ENCODE assay signal across 16 cellular contexts in the genomic region with DNA sequence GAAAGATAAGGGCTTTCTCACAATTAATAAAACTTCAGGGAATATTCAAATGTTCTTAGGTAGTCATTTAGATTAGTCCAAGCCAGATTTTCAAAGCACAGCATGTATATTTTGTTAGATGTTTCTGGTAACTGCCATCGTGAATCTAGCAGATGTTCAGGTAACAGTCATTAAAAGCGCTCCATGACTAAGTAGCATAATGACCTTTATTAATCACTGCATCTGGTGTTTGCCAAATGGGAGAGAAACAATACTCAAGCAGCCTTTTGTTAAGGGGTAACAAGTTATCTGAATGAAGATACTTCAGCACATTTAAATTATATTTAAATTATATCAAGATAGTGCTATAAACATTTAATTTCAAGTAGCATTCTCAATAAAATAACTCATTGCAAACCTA. TPM values are rescaled to one million over a fixed set of nuclear protein-coding genes. Genes with fewer than 3 reads are reported as not detected.
DNase-seq lines count a peak whose midpoint lies in the region; TF ChIP-seq lines count a peak whose summit lies in the region.
"Had no signal": no experiment of that assay in that cellular context is flagged by ENCODE, and none has a peak within 500 bp of the region (broad histone marks: within the 10 kb centered on the region; RNA-seq: fewer than 3 reads in every experiment).

No MANE protein-coding gene starts in this region.

- H3K36me3 ChIP-seq in endodermal cell (ENCODE audit: control insufficient read depth, insufficient read depth, low read length) (peaks cover 6% of the 10 kb centered on the region), neutrophil (no peaks in the 10 kb centered on the region)

- no peaks in the 10 kb centered on the region for H3K27me3 ChIP-seq in endodermal cell (ENCODE audit: control insufficient read depth, insufficient read depth, low read length, poor library complexity, severe bottlenecking)
- H3K27me3 ChIP-seq in neutrophil = no peaks in the 10 kb centered on the region

- H3K27ac ChIP-seq in endodermal cell (ENCODE audit: low read depth, low read length) (no peak overlapping the region), neutrophil (peak overlapping the region; percentile 14)
- H3K27ac ChIP-seq: A549 had no signal

- no peaks in the 10 kb centered on the region for H3K27me3 Mint-ChIP-seq in endodermal cell (ENCODE audit: insufficient read depth)

- H3K4me3 ChIP-seq in endodermal cell (ENCODE audit: low read length) (peak overlapping the region; percentile 68), neutrophil (ENCODE audit: low read depth in 1 of 2, low read length in 1 of 2) (no peak overlapping the region)
- H3K4me3 ChIP-seq: A549 had no signal

- peaks cover 2% of the 10 kb centered on the region for H3K36me3 Mint-ChIP-seq in endodermal cell (ENCODE audit: low read depth)

- H3K4me1 Mint-ChIP-seq in endodermal cell = peaks cover 24% of the 10 kb centered on the region

- H3K27ac Mint-ChIP-seq in endodermal cell = peak overlapping the region; percentile 18

- peaks cover 8% of the 10 kb centered on the region for H3K9me3 ChIP-seq in endodermal cell (ENCODE audit: control insufficient read depth, low read length)
- no peaks in the 10 kb centered on the region for H3K9me3 ChIP-seq in neutrophil
- H3K9me3 ChIP-seq: A549, Caco-2 had no signal

- DNase-seq in NCI-H2171 treated with DMSO at 0.1 percent for 48 hours (lab: John Stamatoyannopoulos, UW) (peak; percentile 35), NCI-H2171 (lab: John Stamatoyannopoulos, UW) (no peak), NCI-H524 treated with DMSO at 0.1 percent for 48 hours (lab: John Stamatoyannopoulos, UW) (peak; percentile 15), endodermal cell (no peak), DMS153 treated with DMSO at 0.1 percent for 48 hours (lab: John Stamatoyannopoulos, UW; ENCODE audit: unreplicated experiment) (no peak), erythroblast (lab: John Stamatoyannopoulos, UW) (no peak), anterior cingulate cortex (lab: John Stamatoyannopoulos, UW) (no peak)
- DNase-seq: Caco-2, KBM-7, NCI-H1092, NCI-H2081, NCI-H2227 treated with DMSO at 0.1 percent for 48 hours, NCI-H526 treated with DMSO at 0.1 percent for 48 hours, SHP77 treated with DMSO at 0.1 percent for 48 hours had no signal

- H3K9me3 Mint-ChIP-seq in endodermal cell = peaks cover 2% of the 10 kb centered on the region

- no peak for TF ChIP-seq CTCF in endodermal cell (conservative IDR thresholded peaks at IDR 0.05)
- no peak for TF ChIP-seq CTCF in neutrophil (IDR thresholded peaks at IDR 0.05)

- peak overlapping the region; percentile 4 for H3K4me3 Mint-ChIP-seq in endodermal cell

- TF ChIP-seq POLR2A in erythroblast (IDR thresholded peaks at IDR 0.05; ENCODE audit: low read length) = no peak

- 92 to 100% methylated on average over 2 of the region's 2 CpGs for WGBS in endodermal cell (ENCODE audit: insufficient coverage in 1 of 2, insufficient read length in 1 of 2), 2 experiments

- H3K4me1 ChIP-seq in endodermal cell (ENCODE audit: control insufficient read depth, insufficient read depth, low read length) (peaks cover 4% of the 10 kb centered on the region), neutrophil (ENCODE audit: control insufficient read depth in 1 of 2, insufficient read depth in 1 of 2, low read depth in 1 of 2, low read length in 1 of 2) (peaks cover 46 to 49% of the 10 kb centered on the region in 2 experiments)

- H3K9ac ChIP-seq in endodermal cell (ENCODE audit: extremely low read depth, low read length, poor library complexity, severe bottlenecking) = no peak overlapping the region

RNA-seq across cellular contexts. Expression of gene USP6NL, which starts 47.5 kb away (rescaled TPM):
- 10 to 100 TPM; 20.6 to 22.9 TPM for total RNA-seq in endodermal cell
- polyA plus RNA-seq in endodermal cell (2013, experiment 1 of 2) = 34.3 TPM
- polyA plus RNA-seq in endodermal cell (2013, experiment 2 of 2) = 32.4 TPM

Comparison
In these comparisons a context has a peak if more than half of its experiments do, and no peak if none do; other contexts are left out.
1. DNase-seq: peak in NCI-H2171 treated with DMSO at 0.1 percent for 48 hours (single experiment) and NCI-H524 treated with DMSO at 0.1 percent for 48 hours (single experiment); none in NCI-H2171 (single experiment), endodermal cell (single experiment), DMS153 treated with DMSO at 0.1 percent for 48 hours (single experiment), erythroblast (0 of 2) and anterior cingulate cortex (0 of 58).